In the genomic region with DNA sequence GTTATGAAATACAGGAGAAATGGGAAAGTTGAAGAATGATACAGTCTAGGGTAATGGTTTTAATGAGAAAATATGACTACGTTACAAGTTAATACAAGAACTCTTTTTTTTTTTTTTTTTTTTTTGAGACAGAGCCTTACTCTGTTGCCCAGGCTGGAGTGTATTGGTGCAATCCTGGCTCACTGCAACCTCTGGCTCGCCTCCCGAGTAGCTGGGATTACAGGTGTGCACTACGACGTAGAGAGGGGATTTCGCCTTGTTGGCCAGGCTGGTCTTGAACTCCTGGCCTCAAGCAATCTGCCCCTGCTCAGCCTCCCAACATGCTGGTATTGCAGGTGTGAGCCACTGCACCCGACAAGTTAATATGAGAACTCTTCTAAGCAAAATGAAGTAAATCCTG, we compare ENCODE assay signal across 16 cellular contexts.
DNase-seq lines count a peak whose midpoint lies in the region; ATAC-seq, FAIRE-seq and TF ChIP-seq lines count a peak whose summit lies in the region.
"Had no signal": no experiment of that assay in that cellular context is flagged by ENCODE, and none has a peak within 500 bp of the region (broad histone marks: within the 10 kb centered on the region; RNA-seq: fewer than 3 reads in every experiment).

No MANE protein-coding gene starts in this region.

- peak overlapping the region; percentile 14 for H3K27ac Mint-ChIP-seq in Caco-2 (ENCODE audit: unreplicated experiment)
- H3K27ac Mint-ChIP-seq: CD14-positive monocyte; CD4-positive, alpha-beta T cell; HFFc6 had no signal

- H2BK120ac ChIP-seq in trophoblast cell (ENCODE audit: insufficient read depth, low read length, poor library complexity): no peak overlapping the region

- H3K79me2 ChIP-seq in K562 (ENCODE audit: control insufficient read depth, insufficient read depth, low read length) (no peaks in the 10 kb centered on the region), HepG2 (ENCODE audit: insufficient read depth, low read length) (peaks cover 30% of the 10 kb centered on the region), trophoblast cell (ENCODE audit: control insufficient read depth, insufficient read depth, low read length, poor library complexity) (no peaks in the 10 kb centered on the region)

- H2BK12ac ChIP-seq in trophoblast cell (ENCODE audit: low read length): no peak overlapping the region

- H3K27ac ChIP-seq in K562 (ENCODE audit: extremely low read depth, low read depth, low read length) (no peak overlapping the region), HepG2 (ENCODE audit: extremely low read length, insufficient read depth, low read length) (no peak overlapping the region), trophoblast cell (ENCODE audit: low read depth, low read length) (no peak overlapping the region)
- H3K27ac ChIP-seq: A549; BLaER1 treated with 17β-estradiol and CSF1 and Interleukin-3, amounts not matched to agents 10 nM and 100 nM had no signal

- no peaks in the 10 kb centered on the region for H3K9me1 ChIP-seq in K562 (ENCODE audit: control insufficient read depth, insufficient read depth, low read length)

- in situ Hi-C loops in K562 (cut with MboI): loop anchor here (25.0 kb wide), 1 partner anchor 301 kb away; no protein-coding TSS in a partner anchor
- in situ Hi-C loops in HepG2 (cut with HindIII; ENCODE audit: extremely low pct_ligation_motif_present, low pct_unique_long_range_greater_than_20kb): loop anchor here (10.0 kb wide), 1 partner anchor 84 kb away; no protein-coding TSS in a partner anchor

- no peak overlapping the region for H2AFZ ChIP-seq in K562 (ENCODE audit: low read depth, low read length)
- no peak overlapping the region for H2AFZ ChIP-seq in HepG2 (ENCODE audit: low read length)
- H2AFZ ChIP-seq in trophoblast cell (ENCODE audit: insufficient read depth, low read length, poor library complexity): no peak overlapping the region

- no peak overlapping the region for H4K91ac ChIP-seq in trophoblast cell (ENCODE audit: low read depth, low read length)

- no peak for TF ChIP-seq CTCF in Caco-2 (IDR thresholded peaks at IDR 0.05; ENCODE audit: insufficient read depth in 1 of 2, low read depth in 1 of 2, low read length in 1 of 2, severe bottlenecking in 1 of 2, unreplicated experiment in 1 of 2)
- no peak for TF ChIP-seq CTCF in K562 (IDR thresholded peaks at IDR 0.05 in 2 of 3, conservative IDR thresholded peaks at IDR 0.05 in 1 of 3; ENCODE audit: insufficient read depth in 2 of 3, low read depth in 1 of 3, low read length in 3 of 3)
- TF ChIP-seq CTCF in HepG2 (CRISPR knock-in tag; IDR thresholded peaks at IDR 0.05): no peak

- TF ChIP-seq RAD21 in K562 (CRISPR knock-in tag; conservative IDR thresholded peaks at IDR 0.05 in 1 of 2, IDR thresholded peaks at IDR 0.05 in 1 of 2) (no peak), HepG2 (CRISPR knock-in tag; IDR thresholded peaks at IDR 0.05) (no peak)

- H3K18ac ChIP-seq in trophoblast cell (ENCODE audit: low read length): no peak overlapping the region

- no peak overlapping the region for H3K9ac ChIP-seq in K562 (ENCODE audit: insufficient read depth in 1 of 2, low read depth in 2 of 2, low read length in 2 of 2)
- H3K9ac ChIP-seq in HepG2 (ENCODE audit: insufficient read depth, low read depth, low read length): no peak overlapping the region
- no peak overlapping the region for H3K9ac ChIP-seq in trophoblast cell (ENCODE audit: low read length)

- WGBS in K562 (ENCODE audit: insufficient coverage, low coverage, missing lambda C conversion rate): 5% methylated on average over 7 of the region's 7 CpGs
- 71% methylated on average over 7 of the region's 7 CpGs for WGBS in HepG2 (ENCODE audit: low lambda C conversion rate)
- no CpG with 5 or more reads among the region's 7 CpGs for WGBS in trophoblast cell (ENCODE audit: extremely low coverage, insufficient coverage, insufficient read length)

- H3K4me1 Mint-ChIP-seq in Caco-2 (ENCODE audit: low read depth, unreplicated experiment): peaks cover 8% of the 10 kb centered on the region
- H3K4me1 Mint-ChIP-seq: CD14-positive monocyte; CD8-positive, alpha-beta memory T cell had no signal

- peak; percentile 11; the same call in 1 of the 3 replicates for ATAC-seq in K562
- peak; percentile 23; the same call in 1 of the 3 replicates for ATAC-seq in HepG2
- ATAC-seq in sciatic nerve: no peak

- H3K36me3 Mint-ChIP-seq in Caco-2 (ENCODE audit: insufficient read depth, unreplicated experiment): no peaks in the 10 kb centered on the region
- H3K36me3 Mint-ChIP-seq: CD14-positive monocyte had no signal

- H3K27me3 ChIP-seq in Caco-2 (replicated peaks; ENCODE audit: control insufficient read depth, insufficient read depth, low read length): no peaks in the 10 kb centered on the region
- H3K27me3 ChIP-seq in K562 (ENCODE audit: control insufficient read depth in 2 of 2, insufficient read depth in 2 of 2, low read length in 2 of 2): no peaks in the 10 kb centered on the region; a peak in 1 of 5 replicates
- no peaks in the 10 kb centered on the region for H3K27me3 ChIP-seq in HepG2 (ENCODE audit: control insufficient read depth in 1 of 2, insufficient read depth in 2 of 2, low read length in 2 of 2)
- H3K27me3 ChIP-seq in trophoblast cell (ENCODE audit: insufficient read depth, low read length): no peaks in the 10 kb centered on the region
- H3K27me3 ChIP-seq: BLaER1 treated with 17β-estradiol and CSF1 and Interleukin-3, amounts not matched to agents 10 nM and 100 nM had no signal

- H3K4me2 ChIP-seq in K562 (ENCODE audit: insufficient read depth, low read length) (no peak overlapping the region), HepG2 (ENCODE audit: low read depth, low read length) (no peak overlapping the region), trophoblast cell (ENCODE audit: low read length) (no peak overlapping the region)
- H3K4me2 ChIP-seq: A549 had no signal

- no peak overlapping the region for H3K14ac ChIP-seq in trophoblast cell (ENCODE audit: low read length)

- H4K8ac ChIP-seq in trophoblast cell (ENCODE audit: low read depth, low read length): no peak overlapping the region

- H3K23ac ChIP-seq in trophoblast cell (ENCODE audit: low read length): no peak overlapping the region

- TF ChIP-seq POLR2A in K562 (conservative IDR thresholded peaks at IDR 0.05) (no peak), HepG2 (IDR thresholded peaks at IDR 0.05; ENCODE audit: insufficient read depth in 1 of 2, low read depth in 2 of 2, low read length in 2 of 2) (no peak)

- no peaks in the 10 kb centered on the region for H3K9me3 Mint-ChIP-seq in Caco-2 (ENCODE audit: unreplicated experiment)
- H3K9me3 Mint-ChIP-seq: CD14-positive monocyte; CD4-positive, alpha-beta T cell; CD8-positive, alpha-beta memory T cell; HFFc6 had no signal

- FAIRE-seq in K562 (lab: Jason Lieb, UNC): no peak
- FAIRE-seq in HepG2 (lab: Jason Lieb, UNC): no peak

- H3K4me1 ChIP-seq in Caco-2 (peaks cover 32% of the 10 kb centered on the region), K562 (replicated peaks in 1 of 2; ENCODE audit: control insufficient read depth in 2 of 2, insufficient read depth in 2 of 2, low read length in 2 of 2) (peaks cover 0 to 1% of the 10 kb centered on the region in 2 experiments; a peak in 1 of 5 replicates), HepG2 (ENCODE audit: insufficient read depth, low read length) (peaks cover 56% of the 10 kb centered on the region), trophoblast cell (ENCODE audit: control insufficient read depth in 1 of 2, insufficient read depth in 2 of 2, low read length in 2 of 2) (peaks cover 3 to 4% of the 10 kb centered on the region in 2 experiments)
- H3K4me1 ChIP-seq: A549, BE2C, HAP-1 had no signal

- DNase-seq in Caco-2 (no peak), K562 (ENCODE audit: extremely low read depth in 1 of 4, low spot score in 3 of 4) (no peak), HepG2 (ENCODE audit: low spot score) (no peak), trophoblast cell (peak; percentile 13 to 33), sciatic nerve (ENCODE audit: low spot score) (no peak), nucleus accumbens (lab: John Stamatoyannopoulos, UW) (no peak), kidney tubule cell (ENCODE audit: low spot score) (no peak)
- DNase-seq: GOT3 had no signal

- BruUV-seq in Caco-2 (replicated peaks; lab: Mats Ljungman, UMichigan) (no TSS peak), K562 (replicated peaks; lab: Mats Ljungman, UMichigan) (no TSS peak), HepG2 (replicated peaks; lab: Mats Ljungman, UMichigan) (no TSS peak)

- H3K9me3 ChIP-seq in Caco-2 (no peaks in the 10 kb centered on the region), K562 (replicated peaks; ENCODE audit: control insufficient read depth, insufficient read depth, low read depth, low read length) (no peaks in the 10 kb centered on the region), HepG2 (ENCODE audit: low read length) (no peaks in the 10 kb centered on the region), trophoblast cell (ENCODE audit: insufficient read depth, low read depth, low read length) (no peaks in the 10 kb centered on the region)
- H3K9me3 ChIP-seq: A549; BE2C; BLaER1 treated with 17β-estradiol and CSF1 and Interleukin-3, amounts not matched to agents 10 nM and 100 nM; HAP-1 had no signal

- CTCF ChIA-PET in Caco-2 (lab: Charles Lee) (interaction anchor here (0.6 to 1.6 kb wide), 17 partner anchors 14 to 831 kb away, joined by 3 to 17 read pairs (median 3); a partner anchor contains a TSS), K562 (lab: Yijun Ruan, JAX; ENCODE audit: low intra/inter-chr PET ratio) (interaction anchor here (0.6 to 2.1 kb wide), 6 partner anchors 111 to 1035 kb away, joined by 3 to 11 read pairs (median 4); no protein-coding TSS in a partner anchor), HepG2 (lab: Yijun Ruan, JAX; ENCODE audit: low intra/inter-chr PET ratio, low total read pairs) (interaction anchor here (0.8 to 2.0 kb wide), 5 partner anchors 81 to 306 kb away, joined by 3 to 10 read pairs (median 3); no protein-coding TSS in a partner anchor)

- no peak overlapping the region for H2BK5ac ChIP-seq in trophoblast cell (ENCODE audit: low read depth, low read length, poor library complexity)

- H3K79me1 ChIP-seq in trophoblast cell (ENCODE audit: low read length): peaks cover 6% of the 10 kb centered on the region

- POLR2A ChIA-PET in Caco-2 (lab: Charles Lee) (no interaction called here), K562 (lab: Yijun Ruan, JAX) (interaction anchor here (1.9 kb wide), 1 partner anchor 10 kb away, joined by 7 read pairs; no protein-coding TSS in a partner anchor), HepG2 (lab: Yijun Ruan, JAX) (interaction anchor here (0.9 to 2.2 kb wide), 7 partner anchors 8 to 88 kb away, joined by 3 to 14 read pairs (median 6); a partner anchor contains a TSS)

- H3K27me3 Mint-ChIP-seq in Caco-2 (ENCODE audit: insufficient read depth, unreplicated experiment): no peaks in the 10 kb centered on the region

- H3K36me3 ChIP-seq in Caco-2 (ENCODE audit: control insufficient read depth, insufficient read depth, low read length) (no peaks in the 10 kb centered on the region), K562 (ENCODE audit: control insufficient read depth, insufficient read depth, low read length) (no peaks in the 10 kb centered on the region), HepG2 (replicated peaks in 1 of 2; ENCODE audit: control insufficient read depth in 1 of 2, insufficient read depth in 2 of 2, low read length in 2 of 2) (no peaks in the 10 kb centered on the region), trophoblast cell (ENCODE audit: control insufficient read depth in 1 of 2, insufficient read depth in 2 of 2, low read length in 2 of 2) (no peaks in the 10 kb centered on the region)
- H3K36me3 ChIP-seq: BE2C; BLaER1 treated with 17β-estradiol and CSF1 and Interleukin-3, amounts not matched to agents 10 nM and 100 nM; HAP-1 had no signal

- H3K4me3 ChIP-seq in Caco-2 (ENCODE audit: low read depth, low read length): no peak overlapping the region
- no peak overlapping the region for H3K4me3 ChIP-seq in K562
- no peak overlapping the region for H3K4me3 ChIP-seq in HepG2 (replicated peaks in 1 of 3; ENCODE audit: insufficient read depth in 1 of 3, low read depth in 2 of 3, low read length in 3 of 3)
- H3K4me3 ChIP-seq in trophoblast cell (ENCODE audit: low read depth, low read length): no peak overlapping the region
- H3K4me3 ChIP-seq: A549; BLaER1 treated with 17β-estradiol and CSF1 and Interleukin-3, amounts not matched to agents 10 nM and 100 nM; HAP-1 had no signal

- no peak overlapping the region for H4K12ac ChIP-seq in trophoblast cell (ENCODE audit: low read depth, low read length)

- intact Hi-C loops in Caco-2 (cut with micrococcal nuclease; ENCODE audit: unreplicated experiment): loop anchor here (1.0 to 10.0 kb wide), 8 partner anchors 120 to 1032 kb away; a partner anchor contains a TSS
- intact Hi-C loops in K562 (cut with micrococcal nuclease): loop anchor here (1.0 to 10.0 kb wide), 8 partner anchors 81 to 1031 kb away; a partner anchor contains a TSS
- intact Hi-C loops in HepG2 (cut with micrococcal nuclease; ENCODE audit: unreplicated experiment): loop anchor here (1.0 to 10.0 kb wide), 4 partner anchors 80 to 374 kb away; no protein-coding TSS in a partner anchor
- intact Hi-C loops in sciatic nerve (cut with DNase I): loop anchor here (10.0 kb wide), 1 partner anchor 84 kb away; no protein-coding TSS in a partner anchor

- TF ChIP-seq EP300 in K562 (IDR thresholded peaks at IDR 0.05; ENCODE audit: low read length) (no peak), HepG2 (IDR thresholded peaks at IDR 0.05; ENCODE audit: low read depth in 2 of 2, low read length in 2 of 2) (no peak), HepG2 (CRISPR knock-in tag; IDR thresholded peaks at IDR 0.05; ENCODE audit: borderline replicate concordance) (no peak)

- no peak overlapping the region for H3K4me3 Mint-ChIP-seq in Caco-2 (ENCODE audit: unreplicated experiment)
- H3K4me3 Mint-ChIP-seq: CD14-positive monocyte; CD4-positive, alpha-beta T cell; CD8-positive, alpha-beta memory T cell; HFFc6 had no signal

- no peak overlapping the region for H2AK5ac ChIP-seq in trophoblast cell (ENCODE audit: low read length)

- no peak overlapping the region for H3K4ac ChIP-seq in trophoblast cell (ENCODE audit: low read depth, low read length)

- H4K20me1 ChIP-seq in K562 (replicated peaks; ENCODE audit: control insufficient read depth, insufficient read depth, low read length) (no peaks in the 10 kb centered on the region), HepG2 (ENCODE audit: insufficient read depth, low read length) (no peaks in the 10 kb centered on the region)
- H4K20me1 ChIP-seq: BLaER1 treated with 17β-estradiol and CSF1 and Interleukin-3, amounts not matched to agents 10 nM and 100 nM had no signal

Comparison
In these comparisons a context has a peak if more than half of its experiments do, and no peak if none do; other contexts are left out.
1. DNase-seq: peak in trophoblast cell (2 of 2); none in Caco-2 (0 of 2), K562 (0 of 4), HepG2 (single experiment), sciatic nerve (single experiment), nucleus accumbens (0 of 56) and kidney tubule cell (single experiment).